In the genomic region with DNA sequence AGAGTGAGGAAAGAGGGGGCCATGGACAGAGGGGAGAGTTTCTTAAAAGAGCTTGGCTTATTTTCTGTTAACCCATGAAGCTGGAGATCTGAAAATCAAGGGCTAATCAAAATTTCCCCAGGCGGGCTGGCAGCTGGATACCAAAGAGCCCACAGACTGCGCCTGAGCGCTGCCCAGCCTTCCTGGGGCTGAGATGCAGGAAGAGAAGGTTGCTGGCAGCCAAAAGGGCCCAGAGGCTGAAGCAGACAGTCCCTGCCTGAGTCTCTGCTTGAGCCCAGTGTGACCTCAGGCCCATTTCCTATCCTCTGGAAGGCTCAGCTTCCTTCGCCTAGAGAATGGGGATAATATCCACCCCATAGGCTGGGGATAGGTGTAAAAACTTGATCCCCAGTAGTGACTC, we compare ENCODE assay signal across 17 cellular contexts. TPM values are rescaled to one million over a fixed set of nuclear protein-coding genes. Genes with fewer than 3 reads are reported as not detected.
DNase-seq lines count a peak whose midpoint lies in the region; ATAC-seq, FAIRE-seq and TF ChIP-seq lines count a peak whose summit lies in the region.
"Had no signal": no experiment of that assay in that cellular context is flagged by ENCODE, and none has a peak within 500 bp of the region (broad histone marks: within the 10 kb centered on the region; RNA-seq: fewer than 3 reads in every experiment).

No MANE protein-coding gene starts in this region.

- no peak overlapping the region for H3K27ac ChIP-seq in CD8-positive, alpha-beta T cell (ENCODE audit: low read depth, low read length)
- peak overlapping the region; percentile 96 for H3K27ac ChIP-seq in caudate nucleus (ENCODE audit: low read depth, low read length)
- H3K27ac ChIP-seq: neutrophil had no signal

- no peak for DNase-seq in CD8-positive, alpha-beta T cell
- DNase-seq in caudate nucleus (lab: John Stamatoyannopoulos, UW) (no peak), left ventricle myocardium superior (no peak), progenitor cell of endocrine pancreas (ENCODE audit: low spot score, unreplicated experiment) (no peak), D721Med (ENCODE audit: insufficient read length, low spot score) (no peak), NCI-H2171 treated with DMSO at 0.1 percent for 48 hours (lab: John Stamatoyannopoulos, UW) (no peak)
- DNase-seq in stimulated activated naive CD8-positive, alpha-beta T cell treated with anti-CD3 and anti-CD28 coated beads, Interleukin-15, amount 100 ng/mL, for 72 hours = no peak
- DNase-seq: activated CD8-positive, alpha-beta memory T cell treated with anti-CD3 and anti-CD28 coated beads, Interleukin-2, amount 10 ng/mL, durations not matched to agents 7 days and 5 days; activated naive CD4-positive, alpha-beta T cell treated with Interleukin-2 at 50 U/mL for 16 hours; effector CD8-positive, alpha-beta T cell; MM.1S; NCI-H2081 treated with DMSO at 0.1 percent for 48 hours; stimulated activated CD4-positive, alpha-beta T cell treated with anti-CD3 and anti-CD28 coated beads, Interleukin-2, amount 100 ng/mL, for 48 hours had no signal

- H3K27ac Mint-ChIP-seq in CD8-positive, alpha-beta T cell = peak overlapping the region; percentile 57
- H3K27ac Mint-ChIP-seq in progenitor cell of endocrine pancreas = peak overlapping the region; percentile 92
- no peak overlapping the region for H3K27ac Mint-ChIP-seq in stimulated activated naive CD8-positive, alpha-beta T cell treated with anti-CD3 and anti-CD28 coated beads, Interleukin-15, amount 100 ng/mL, for 72 hours
- H3K27ac Mint-ChIP-seq: activated CD8-positive, alpha-beta memory T cell treated with anti-CD3 and anti-CD28 coated beads, Interleukin-2, amount 10 ng/mL, durations not matched to agents 7 days and 5 days had no signal

- ATAC-seq in CD8-positive, alpha-beta T cell = no peak
- ATAC-seq in left ventricle myocardium superior = peak; percentile 47
- no peak for ATAC-seq in stimulated activated naive CD8-positive, alpha-beta T cell treated with anti-CD3 and anti-CD28 coated beads, Interleukin-15, amount 100 ng/mL, for 72 hours
- ATAC-seq in HG03442 (IDR thresholded peaks at IDR 0.05; ENCODE audit: unreplicated experiment) = no peak
- ATAC-seq: activated CD8-positive, alpha-beta memory T cell treated with anti-CD3 and anti-CD28 coated beads, Interleukin-2, amount 10 ng/mL, durations not matched to agents 7 days and 5 days had no signal

- peaks cover 26% of the 10 kb centered on the region for H3K4me1 Mint-ChIP-seq in CD8-positive, alpha-beta T cell (ENCODE audit: low read depth)
- H3K4me1 Mint-ChIP-seq in progenitor cell of endocrine pancreas (ENCODE audit: low read depth) = peaks cover 18% of the 10 kb centered on the region
- H3K4me1 Mint-ChIP-seq in stimulated activated naive CD8-positive, alpha-beta T cell treated with anti-CD3 and anti-CD28 coated beads, Interleukin-15, amount 100 ng/mL, for 72 hours = peaks cover 39% of the 10 kb centered on the region
- H3K4me1 Mint-ChIP-seq: activated CD8-positive, alpha-beta memory T cell treated with anti-CD3 and anti-CD28 coated beads, Interleukin-2, amount 10 ng/mL, durations not matched to agents 7 days and 5 days had no signal

- intact Hi-C loops in CD8-positive, alpha-beta T cell (cut with DNase I, micrococcal nuclease) = no loop called here
- intact Hi-C loops in left ventricle myocardium superior (cut with micrococcal nuclease) = no loop called here

- H3K36me3 Mint-ChIP-seq in CD8-positive, alpha-beta T cell = peaks cover 9% of the 10 kb centered on the region
- H3K36me3 Mint-ChIP-seq in progenitor cell of endocrine pancreas (ENCODE audit: insufficient read depth) = no peaks in the 10 kb centered on the region
- H3K36me3 Mint-ChIP-seq: activated CD8-positive, alpha-beta memory T cell treated with anti-CD3 and anti-CD28 coated beads, Interleukin-2, amount 10 ng/mL, durations not matched to agents 7 days and 5 days; brain had no signal

- H3K4me3 Mint-ChIP-seq in CD8-positive, alpha-beta T cell = no peak overlapping the region
- H3K4me3 Mint-ChIP-seq in progenitor cell of endocrine pancreas (ENCODE audit: low read depth) = no peak overlapping the region
- no peak overlapping the region for H3K4me3 Mint-ChIP-seq in stimulated activated naive CD8-positive, alpha-beta T cell treated with anti-CD3 and anti-CD28 coated beads, Interleukin-15, amount 100 ng/mL, for 72 hours
- H3K4me3 Mint-ChIP-seq: activated CD8-positive, alpha-beta memory T cell treated with anti-CD3 and anti-CD28 coated beads, Interleukin-2, amount 10 ng/mL, durations not matched to agents 7 days and 5 days; brain had no signal

- no peaks in the 10 kb centered on the region for H3K9me3 ChIP-seq in CD8-positive, alpha-beta T cell (ENCODE audit: low read length)
- H3K9me3 ChIP-seq: neutrophil had no signal

- no peaks in the 10 kb centered on the region for H3K36me3 ChIP-seq in CD8-positive, alpha-beta T cell (ENCODE audit: insufficient read depth, low read length)

- no peak overlapping the region for H3K4me3 ChIP-seq in CD8-positive, alpha-beta T cell (ENCODE audit: low read depth, low read length)

- no peak for FAIRE-seq in D721Med (lab: Jason Lieb, UNC)
- FAIRE-seq: GM18507 had no signal

- no peaks in the 10 kb centered on the region for H3K27me3 Mint-ChIP-seq in CD8-positive, alpha-beta T cell (ENCODE audit: low read depth)
- H3K27me3 Mint-ChIP-seq in progenitor cell of endocrine pancreas = no peaks in the 10 kb centered on the region
- no peaks in the 10 kb centered on the region for H3K27me3 Mint-ChIP-seq in stimulated activated naive CD8-positive, alpha-beta T cell treated with anti-CD3 and anti-CD28 coated beads, Interleukin-15, amount 100 ng/mL, for 72 hours
- H3K27me3 Mint-ChIP-seq: activated CD8-positive, alpha-beta memory T cell treated with anti-CD3 and anti-CD28 coated beads, Interleukin-2, amount 10 ng/mL, durations not matched to agents 7 days and 5 days; brain had no signal

- POLR2A ChIA-PET in CD8-positive, alpha-beta T cell (lab: Charles Lee) = no interaction called here

- no peaks in the 10 kb centered on the region for H3K4me1 ChIP-seq in CD8-positive, alpha-beta T cell (ENCODE audit: insufficient read depth, low read length)

- H3K27me3 ChIP-seq in CD8-positive, alpha-beta T cell (ENCODE audit: insufficient read depth, low read length) = no peaks in the 10 kb centered on the region
- H3K27me3 ChIP-seq: neutrophil had no signal

- CTCF ChIA-PET in CD8-positive, alpha-beta T cell (lab: Charles Lee) = interaction anchor here (0.6 to 1.9 kb wide), 3 partner anchors 12 to 32 kb away, joined by 3 to 5 read pairs (median 3); no protein-coding TSS in a partner anchor

- H3K9me3 Mint-ChIP-seq in CD8-positive, alpha-beta T cell = no peaks in the 10 kb centered on the region
- H3K9me3 Mint-ChIP-seq in progenitor cell of endocrine pancreas (ENCODE audit: low read depth) = no peaks in the 10 kb centered on the region
- H3K9me3 Mint-ChIP-seq in stimulated activated naive CD8-positive, alpha-beta T cell treated with anti-CD3 and anti-CD28 coated beads, Interleukin-15, amount 100 ng/mL, for 72 hours = no peaks in the 10 kb centered on the region
- H3K9me3 Mint-ChIP-seq: brain had no signal

- TF ChIP-seq CTCF in CD8-positive, alpha-beta T cell (IDR thresholded peaks at IDR 0.05) = no peak
- TF ChIP-seq CTCF in progenitor cell of endocrine pancreas (IDR thresholded peaks at IDR 0.05; ENCODE audit: unreplicated experiment) = no peak
- TF ChIP-seq CTCF in D721Med (IDR thresholded peaks at IDR 0.05; ENCODE audit: insufficient read depth, missing control alignments) = no peak

RNA-seq across cellular contexts. Expression of a gene that starts 49.1 kb away (rescaled TPM):
- total RNA-seq in CD8-positive, alpha-beta T cell = 10 to 100 TPM; 25.1 to 26.5 TPM
- total RNA-seq in left ventricle myocardium superior (26.5 TPM), progenitor cell of endocrine pancreas (32.5 and 36.0 TPM in 2 replicates)

Comparison
In these comparisons a context has a peak if more than half of its experiments do, and no peak if none do; other contexts are left out.
1. H3K27ac Mint-ChIP-seq: peak in CD8-positive, alpha-beta T cell (single experiment) and progenitor cell of endocrine pancreas (single experiment); none in stimulated activated naive CD8-positive, alpha-beta T cell treated with anti-CD3 and anti-CD28 coated beads, Interleukin-15, amount 100 ng/mL, for 72 hours (0 of 2).